In genomic region chr6:128251445-128251844, GRCh38 we compare ENCODE assay signal across 27 cellular contexts.
"Had no signal": no experiment of that assay in that cellular context is flagged by ENCODE, and none has a peak within 500 bp of the region (broad histone marks: within the 10 kb centered on the region; RNA-seq: fewer than 3 reads in every experiment).

No MANE protein-coding gene starts in this region.

- H3K4me3 Mint-ChIP-seq: immature natural killer cell; naive thymus-derived CD4-positive, alpha-beta T cell; natural killer cell treated with Interleukin-12 subunit alpha and Interleukin-12 subunit beta and Interleukin-15 and Interleukin-18, amount 100 ng/mL, for 72 hours; stimulated activated naive B cell treated with anti-CD40 and anti-IgM and Interleukin-4, amounts not matched to agents 10 μg/mL and 1 μg/mL and 100 μg/mL, for 72 hours had no signal

- ATAC-seq: left colon; left lung; mucosa of descending colon; naive thymus-derived CD4-positive, alpha-beta T cell; natural killer cell treated with Interleukin-12 subunit alpha and Interleukin-12 subunit beta and Interleukin-15 and Interleukin-18, amount 100 ng/mL, for 72 hours; pancreas; right lobe of liver; stimulated activated naive B cell treated with anti-CD40 and anti-IgM and Interleukin-4, amounts not matched to agents 10 μg/mL and 1 μg/mL and 100 μg/mL, for 72 hours; stimulated activated naive CD8-positive, alpha-beta T cell treated with anti-CD3 and anti-CD28 coated beads, Interleukin-15, Interleukin-2, amounts not matched to agents 100 U/mL and 50 U/mL, for 24 hours had no signal

- H3K9me3 ChIP-seq: left lung, mucosa of descending colon, pancreas, prostate gland, right lobe of liver, stomach, testis, thyroid gland, transverse colon, upper lobe of left lung, vagina had no signal

- H3K9me3 Mint-ChIP-seq: natural killer cell treated with Interleukin-12 subunit alpha and Interleukin-12 subunit beta and Interleukin-15 and Interleukin-18, amount 100 ng/mL, for 72 hours; stimulated activated naive B cell treated with anti-CD40 and anti-IgM and Interleukin-4, amounts not matched to agents 10 μg/mL and 1 μg/mL and 100 μg/mL, for 72 hours had no signal

- H3K27ac Mint-ChIP-seq: immature natural killer cell; naive thymus-derived CD4-positive, alpha-beta T cell; natural killer cell treated with Interleukin-12 subunit alpha and Interleukin-12 subunit beta and Interleukin-15 and Interleukin-18, amount 100 ng/mL, for 72 hours; stimulated activated naive B cell treated with anti-CD40 and anti-IgM and Interleukin-4, amounts not matched to agents 10 μg/mL and 1 μg/mL and 100 μg/mL, for 72 hours had no signal

- H3K4me3 ChIP-seq: left lung, lung, mucosa of descending colon, pancreas, prostate gland, right lobe of liver, smooth muscle cell, stomach, testis, thyroid gland, transverse colon, upper lobe of left lung, vagina had no signal

- H3K27me3 ChIP-seq: left lung, pancreas, right lobe of liver, stomach, testis, thyroid gland, transverse colon, upper lobe of left lung, vagina had no signal

- H3K27ac ChIP-seq: left lung, pancreas, prostate gland, right lobe of liver, stomach, testis, thyroid gland, transverse colon, upper lobe of left lung, vagina had no signal

- H3K36me3 ChIP-seq: left lung, pancreas, prostate gland, right lobe of liver, stomach, thyroid gland, transverse colon, upper lobe of left lung, vagina had no signal

- H3K36me3 Mint-ChIP-seq: immature natural killer cell; natural killer cell treated with Interleukin-12 subunit alpha and Interleukin-12 subunit beta and Interleukin-15 and Interleukin-18, amount 100 ng/mL, for 72 hours; stimulated activated naive B cell treated with anti-CD40 and anti-IgM and Interleukin-4, amounts not matched to agents 10 μg/mL and 1 μg/mL and 100 μg/mL, for 72 hours had no signal

- DNase-seq: hypothalamus; immature natural killer cell; kidney; left colon; left lung; midbrain; mucosa of descending colon; naive thymus-derived CD4-positive, alpha-beta T cell; pancreas; posterior cingulate gyrus; right lobe of liver; stimulated activated CD4-positive, alpha-beta T cell treated with anti-CD3 and anti-CD28 coated beads, Interleukin-12 subunit alpha, Interleukin-12 subunit beta, amount 100 ng/mL, for 4 hours; stimulated activated CD4-positive, alpha-beta T cell treated with anti-CD3 and anti-CD28 coated beads, Interleukin-15, amount 100 ng/mL, for 24 hours; stimulated activated CD4-positive, alpha-beta T cell treated with anti-CD3 and anti-CD28 coated beads, Interleukin-2, amount 100 ng/mL, for 24 hours; stimulated activated CD4-positive, alpha-beta T cell treated with anti-CD3 and anti-CD28 coated beads, Interleukin-4, amount 100 ng/mL, for 1 hour; stimulated activated naive B cell treated with anti-CD40 and anti-IgM and Interleukin-4, amounts not matched to agents 10 μg/mL and 1 μg/mL and 100 μg/mL, for 72 hours; stimulated activated naive CD8-positive, alpha-beta T cell treated with anti-CD3 and anti-CD28 coated beads, Interleukin-15, Interleukin-2, amounts not matched to agents 100 U/mL and 50 U/mL, for 24 hours; stomach; testis; thyroid gland; transverse colon; upper lobe of left lung had no signal

- H3K27me3 Mint-ChIP-seq: naive thymus-derived CD4-positive, alpha-beta T cell; natural killer cell treated with Interleukin-12 subunit alpha and Interleukin-12 subunit beta and Interleukin-15 and Interleukin-18, amount 100 ng/mL, for 72 hours; stimulated activated naive B cell treated with anti-CD40 and anti-IgM and Interleukin-4, amounts not matched to agents 10 μg/mL and 1 μg/mL and 100 μg/mL, for 72 hours had no signal

- H3K4me1 ChIP-seq: left lung, pancreas, prostate gland, right lobe of liver, testis, thyroid gland, transverse colon, upper lobe of left lung, vagina had no signal

- H3K4me2 ChIP-seq: smooth muscle cell had no signal
